In genomic region chr19:7983286-7983950, GRCh38 we compare ENCODE assay signal across 26 cellular contexts. TPM values are rescaled to one million over a fixed set of nuclear protein-coding genes. Genes with fewer than 3 reads are reported as not detected.
DNase-seq lines count a peak whose midpoint lies in the region; ATAC-seq, FAIRE-seq and TF ChIP-seq lines count a peak whose summit lies in the region.
"Had no signal": no experiment of that assay in that cellular context is flagged by ENCODE, and none has a peak within 500 bp of the region (broad histone marks: within the 10 kb centered on the region; RNA-seq: fewer than 3 reads in every experiment).

No MANE protein-coding gene starts in this region.

- H3K27me3 ChIP-seq in heart right ventricle = no peaks in the 10 kb centered on the region
- H3K27me3 ChIP-seq in breast epithelium = no peaks in the 10 kb centered on the region
- no peaks in the 10 kb centered on the region for H3K27me3 ChIP-seq in upper lobe of left lung
- H3K27me3 ChIP-seq in esophagus squamous epithelium = no peaks in the 10 kb centered on the region
- H3K27me3 ChIP-seq: BE2C, neutrophil had no signal

- intact Hi-C loops in heart right ventricle (cut with DNase I) = no loop called here
- intact Hi-C loops in left ventricle myocardium superior (cut with micrococcal nuclease) = no loop called here
- intact Hi-C loops in breast epithelium (cut with DNase I; ENCODE audit: low total_unique reads) = no loop called here
- intact Hi-C loops in kidney (cut with DNase I) = no loop called here
- intact Hi-C loops in esophagus squamous epithelium (cut with DNase I) = no loop called here

- no peak for FAIRE-seq in kidney (lab: Jason Lieb, UNC)
- FAIRE-seq: astrocyte, islet of Langerhans had no signal

- no peaks in the 10 kb centered on the region for H3K9me3 ChIP-seq in heart right ventricle
- H3K9me3 ChIP-seq in breast epithelium = no peaks in the 10 kb centered on the region
- H3K9me3 ChIP-seq in kidney (ENCODE audit: control insufficient read depth in 1 of 2, low read length in 2 of 2) = no peaks in the 10 kb centered on the region
- H3K9me3 ChIP-seq in upper lobe of left lung = no peaks in the 10 kb centered on the region
- H3K9me3 ChIP-seq in esophagus squamous epithelium = no peaks in the 10 kb centered on the region
- H3K9me3 ChIP-seq: BE2C, neutrophil, thoracic aorta had no signal

- peaks cover 6 to 65% (median 43%) of the 10 kb centered on the region in 9 donors for H3K4me1 ChIP-seq in heart right ventricle
- H3K4me1 ChIP-seq in breast epithelium = peaks cover 15 to 16% of the 10 kb centered on the region in 2 donors
- peaks cover 43 to 54% of the 10 kb centered on the region in 2 donors for H3K4me1 ChIP-seq in kidney (ENCODE audit: control insufficient read depth in 1 of 2, insufficient read depth in 1 of 2, low read depth in 1 of 2, low read length in 2 of 2)
- H3K4me1 ChIP-seq in upper lobe of left lung = peaks cover 20 to 27% (median 21%) of the 10 kb centered on the region in 4 donors
- H3K4me1 ChIP-seq in esophagus squamous epithelium = peaks cover 9 to 46% (median 22%) of the 10 kb centered on the region in 3 donors
- H3K4me1 ChIP-seq: BE2C had no signal

- TF ChIP-seq POLR2A in breast epithelium (IDR thresholded peaks at IDR 0.05) (no peak), upper lobe of left lung (IDR thresholded peaks at IDR 0.05) (no peak), esophagus squamous epithelium (IDR thresholded peaks at IDR 0.05) (no peak)

- H3K4me3 ChIP-seq in heart right ventricle = no peak overlapping the region
- no peak overlapping the region for H3K4me3 ChIP-seq in breast epithelium
- no peak overlapping the region for H3K4me3 ChIP-seq in kidney (ENCODE audit: low read length in 2 of 2)
- H3K4me3 ChIP-seq in upper lobe of left lung = no peak overlapping the region
- H3K4me3 ChIP-seq in esophagus squamous epithelium = no peak overlapping the region
- H3K4me3 ChIP-seq: thoracic aorta had no signal

- H3K9ac ChIP-seq in kidney (ENCODE audit: low read length in 2 of 2) = peak overlapping the region in 1 of 2 donors; percentile 28

- WGBS in heart right ventricle, 2 donors = 86 to 90% methylated on average over 18 of the region's 18 CpGs
- WGBS in upper lobe of left lung, 2 donors = 89 to 95% methylated on average over 11 to 18 of the region's 18 CpGs
- WGBS in esophagus squamous epithelium, 2 donors = 91 to 93% methylated on average over 7 to 12 of the region's 18 CpGs

- peak in 1 of 8 donors; percentile 12 for ATAC-seq in heart right ventricle
- no peak for ATAC-seq in left ventricle myocardium superior
- no peak for ATAC-seq in upper lobe of left lung (ENCODE audit: low FRiP score in 2 of 2)
- ATAC-seq in GM21723 (IDR thresholded peaks at IDR 0.05; ENCODE audit: unreplicated experiment) = no peak
- ATAC-seq: esophagus mucosa had no signal

- no peak for TF ChIP-seq EP300 in upper lobe of left lung (IDR thresholded peaks at IDR 0.05)

- DNase-seq in heart right ventricle (no peak), left ventricle myocardium superior (no peak), breast epithelium (ENCODE audit: low spot score in 2 of 2) (no peak), kidney (peak; percentile 60), upper lobe of left lung (no peak), esophagus squamous epithelium (lab: John Stamatoyannopoulos, UW) (no peak), occipital lobe (lab: John Stamatoyannopoulos, UW) (no peak)
- DNase-seq: activated B cell treated with CpG ODN at 0.5 μM for 24 hours; activated CD4-positive, alpha-beta T cell treated with anti-CD3 and anti-CD28 coated beads, Interleukin-2, amount 50 U/mL, for 48 hours; activated CD8-positive, alpha-beta memory T cell treated with anti-CD3 and anti-CD28 coated beads, Interleukin-2, amount 50 U/mL, for 48 hours; activated naive CD8-positive, alpha-beta T cell treated with anti-CD3 and anti-CD28 coated beads for 36 hours; BE2C; EL; HCEC 1CT; hypothalamus; Karpas-422; NCI-H345; NCI-H774; stimulated activated naive CD4-positive, alpha-beta T cell treated with Interleukin-2 at 50 U/mL for 16 hours; T1000 had no signal

- TF ChIP-seq CTCF in heart right ventricle (IDR thresholded peaks at IDR 0.05) (no peak), breast epithelium (IDR thresholded peaks at IDR 0.05) (no peak), kidney (IDR thresholded peaks at IDR 0.05; ENCODE audit: borderline replicate concordance, extremely low read depth, insufficient read depth) (no peak), upper lobe of left lung (IDR thresholded peaks at IDR 0.05) (no peak), esophagus squamous epithelium (IDR thresholded peaks at IDR 0.05) (no peak)

- peak overlapping the region in 9 of 10 donors; percentile 36 to 84 (median 64) for H3K27ac ChIP-seq in heart right ventricle
- peak overlapping the region; percentile 62 to 88 for H3K27ac ChIP-seq in breast epithelium
- peak overlapping the region; percentile 79 to 81 for H3K27ac ChIP-seq in kidney (ENCODE audit: low read depth in 2 of 2, low read length in 2 of 2)
- peak overlapping the region in 3 of 4 donors; percentile 55 to 78 (median 68) for H3K27ac ChIP-seq in upper lobe of left lung
- peak overlapping the region in 2 of 4 donors; percentile 22 to 61 for H3K27ac ChIP-seq in esophagus squamous epithelium
- H3K27ac ChIP-seq: neutrophil, thoracic aorta had no signal

- peaks cover 0 to 98% (median 34%) of the 10 kb centered on the region in 9 donors for H3K36me3 ChIP-seq in heart right ventricle
- H3K36me3 ChIP-seq in breast epithelium = peaks cover 6% of the 10 kb centered on the region
- peaks cover 7 to 46% of the 10 kb centered on the region in 2 donors for H3K36me3 ChIP-seq in kidney (ENCODE audit: control insufficient read depth in 1 of 2, insufficient read depth in 2 of 2, low read length in 2 of 2)
- peaks cover 12 to 93% (median 54%) of the 10 kb centered on the region in 4 donors for H3K36me3 ChIP-seq in upper lobe of left lung
- H3K36me3 ChIP-seq in esophagus squamous epithelium = peaks cover 17 to 100% (median 44%) of the 10 kb centered on the region in 3 donors

RNA-seq across cellular contexts. Expression of gene ELAVL1, which starts 22.0 kb away (rescaled TPM):
- total RNA-seq in heart right ventricle (10 to 100 TPM; 44.2 to 60.1 (median 55.3) TPM), left ventricle myocardium superior (53.3 TPM), breast epithelium (10 to 100 TPM; 28.6 to 30.8 (median 29.7) TPM), kidney (64.7 TPM), upper lobe of left lung (10 to 100 TPM; 21.0 to 71.1 (median 36.1) TPM), esophagus squamous epithelium (10 to 100 TPM; 25.7 to 44.6 (median 34.5) TPM), occipital lobe (16.2 TPM)
- polyA plus RNA-seq in heart right ventricle (10 to 100 TPM; 11.6 to 31.7 TPM), kidney (ENCODE audit: insufficient read depth, low read depth, low replicate concordance) (34.6 TPM)

RNA-seq across cellular contexts. Expression of gene TIMM44, which starts 40.0 kb away (rescaled TPM):
- total RNA-seq in heart right ventricle (10 to 100 TPM; 54.9 to 97.5 (median 71.4) TPM), left ventricle myocardium superior (115 TPM), breast epithelium (10 to 100 TPM; 29.3 to 59.6 (median 57.8) TPM), kidney (57.8 TPM), upper lobe of left lung (10 to 100 TPM; 39.8 to 83.2 (median 52.7) TPM), esophagus squamous epithelium (10 to 100 TPM; 36.4 to 52.6 (median 45.5) TPM), occipital lobe (20.9 TPM)
- polyA plus RNA-seq in heart right ventricle (100 to 1,000 TPM; 110 to 188 TPM), kidney (ENCODE audit: insufficient read depth, low read depth, low replicate concordance) (46.7 TPM)

RNA-seq across cellular contexts. Expression of gene CTXN1, which starts 57.5 kb away (rescaled TPM):
- total RNA-seq in heart right ventricle = under 1 TPM in 6 of 10 donors, not detected in 4; 0.18 to 0.44 (median 0.24) TPM
- polyA plus RNA-seq in heart right ventricle = under 1 TPM in 1 of 2 donors, not detected in 1; 0.74 TPM
- 0.20 TPM for total RNA-seq in left ventricle myocardium superior
- 1 to 10 TPM in 2 of 3 donors, under 1 TPM in 1; 0.32 to 9.5 (median 5.6) TPM for total RNA-seq in breast epithelium
- total RNA-seq in kidney = 25.9 TPM
- 8.9 TPM for polyA plus RNA-seq in kidney (ENCODE audit: insufficient read depth, low read depth, low replicate concordance)
- 10 to 100 TPM in 3 of 6 donors, 1 to 10 TPM in 3; 1.2 to 28.3 (median 13.4) TPM for total RNA-seq in upper lobe of left lung
- total RNA-seq in esophagus squamous epithelium = 1 to 10 TPM in 1 of 4 donors, under 1 TPM in 2, not detected in 1; 0.35 to 2.7 (median 0.75) TPM
- 15.4 TPM for total RNA-seq in occipital lobe
- total RNA-seq: activated B cell treated with CpG ODN at 0.5 μM for 24 hours, esophagus mucosa had no signal
